ENCODE assay signal across 27 cellular contexts in the genomic region with DNA sequence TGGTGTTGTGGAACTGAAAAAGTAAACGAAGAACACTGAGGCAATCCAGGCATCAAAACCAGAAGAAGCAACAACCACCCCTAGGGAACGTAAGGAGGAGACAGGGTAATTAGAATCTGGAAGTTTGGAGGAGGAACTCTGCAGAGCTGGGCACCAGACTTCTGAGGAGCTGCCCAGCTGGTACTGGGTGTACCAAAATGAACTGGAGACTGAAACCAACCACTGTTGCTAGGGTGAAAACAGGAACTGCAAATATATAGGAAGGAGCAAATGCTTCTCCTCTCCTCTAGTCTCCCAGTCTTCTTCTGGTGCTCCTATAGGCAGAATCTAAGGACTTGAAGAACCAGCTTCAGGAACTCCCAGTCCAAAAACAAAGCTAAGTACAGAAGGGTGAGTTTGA.
"Had no signal": no experiment of that assay in that cellular context is flagged by ENCODE, and none has a peak within 500 bp of the region (broad histone marks: within the 10 kb centered on the region; RNA-seq: fewer than 3 reads in every experiment).

No MANE protein-coding gene starts in this region.

- H3K4me3 Mint-ChIP-seq: activated B cell treated with CpG ODN at 0.5 μM for 24 hours; activated CD4-positive, alpha-beta T cell treated with anti-CD3 and anti-CD28 coated beads, Interleukin-2, amount 10 ng/mL, durations not matched to agents 24 days and 14 days; activated CD8-positive, alpha-beta memory T cell treated with anti-CD3 and anti-CD28 coated beads, Interleukin-2, amount 10 ng/mL, durations not matched to agents 7 days and 5 days; activated naive CD8-positive, alpha-beta T cell treated with anti-CD3 and anti-CD28 coated beads, Interleukin-2, amount 50 U/mL, for 24 hours; activated T-cell treated with anti-CD3 and anti-CD28 coated beads, Interleukin-2, amount 50 U/mL, for 4 hours; central memory CD8-positive, alpha-beta T cell; T-helper 17 cell had no signal

- H3K4me3 ChIP-seq: ascending aorta, body of pancreas, Peyer's patch, SJSA1 had no signal

- H3K9me3 ChIP-seq: ascending aorta, body of pancreas, Peyer's patch, SJSA1 had no signal

- H3K4me1 ChIP-seq: ascending aorta, body of pancreas, Peyer's patch, SJSA1 had no signal

- H3K9me3 Mint-ChIP-seq: activated CD4-positive, alpha-beta T cell treated with anti-CD3 and anti-CD28 coated beads, Interleukin-2, amount 10 ng/mL, durations not matched to agents 24 days and 14 days had no signal

- H3K4me1 Mint-ChIP-seq: activated B cell treated with CpG ODN at 0.5 μM for 24 hours; activated CD4-positive, alpha-beta T cell treated with anti-CD3 and anti-CD28 coated beads, Interleukin-2, amount 10 ng/mL, durations not matched to agents 24 days and 14 days; activated CD8-positive, alpha-beta memory T cell treated with anti-CD3 and anti-CD28 coated beads, Interleukin-2, amount 10 ng/mL, durations not matched to agents 7 days and 5 days; activated naive CD8-positive, alpha-beta T cell treated with anti-CD3 and anti-CD28 coated beads, Interleukin-2, amount 50 U/mL, for 24 hours; central memory CD8-positive, alpha-beta T cell; T-helper 17 cell had no signal

- H3K27me3 ChIP-seq: ascending aorta, body of pancreas, Peyer's patch, SJSA1 had no signal

- H3K27me3 Mint-ChIP-seq: activated B cell treated with CpG ODN at 0.5 μM for 24 hours; activated CD4-positive, alpha-beta T cell treated with anti-CD3 and anti-CD28 coated beads, Interleukin-2, amount 10 ng/mL, durations not matched to agents 24 days and 14 days; activated CD8-positive, alpha-beta memory T cell treated with anti-CD3 and anti-CD28 coated beads, Interleukin-2, amount 10 ng/mL, durations not matched to agents 7 days and 5 days; activated naive CD8-positive, alpha-beta T cell treated with anti-CD3 and anti-CD28 coated beads, Interleukin-2, amount 50 U/mL, for 24 hours; central memory CD8-positive, alpha-beta T cell; T-helper 17 cell had no signal

- H3K36me3 Mint-ChIP-seq: activated CD8-positive, alpha-beta memory T cell treated with anti-CD3 and anti-CD28 coated beads, Interleukin-2, amount 10 ng/mL, durations not matched to agents 7 days and 5 days had no signal

- H3K27ac Mint-ChIP-seq: activated B cell treated with CpG ODN at 0.5 μM for 24 hours; activated CD4-positive, alpha-beta T cell treated with anti-CD3 and anti-CD28 coated beads, Interleukin-2, amount 10 ng/mL, durations not matched to agents 24 days and 14 days; activated CD8-positive, alpha-beta memory T cell treated with anti-CD3 and anti-CD28 coated beads, Interleukin-2, amount 10 ng/mL, durations not matched to agents 7 days and 5 days; activated naive CD4-positive, alpha-beta T cell treated with anti-CD3 and anti-CD28 coated beads, Interleukin-2, amount 50 U/mL, for 72 hours; activated naive CD8-positive, alpha-beta T cell treated with anti-CD3 and anti-CD28 coated beads, Interleukin-2, amount 50 U/mL, for 24 hours; T-helper 17 cell had no signal

- H3K27ac ChIP-seq: ascending aorta, body of pancreas, Peyer's patch, SJSA1 had no signal

- DNase-seq: activated B cell treated with CpG ODN at 0.5 μM for 24 hours; activated CD4-positive, alpha-beta T cell treated with anti-CD3 and anti-CD28 coated beads for 1 hour; activated CD4-positive, alpha-beta T cell treated with anti-CD3 and anti-CD28 coated beads, Interleukin-2, amount 10 ng/mL, durations not matched to agents 24 days and 14 days; activated CD4-positive, alpha-beta T cell treated with anti-CD3 and anti-CD28 coated beads, Interleukin-2, amount 50 U/mL, for 48 hours; activated CD8-positive, alpha-beta memory T cell treated with anti-CD3 and anti-CD28 coated beads, Interleukin-2, amount 10 ng/mL, durations not matched to agents 7 days and 5 days; activated effector memory CD4-positive, alpha-beta T cell treated with anti-CD3 and anti-CD28 coated beads, Interleukin-2, amount 50 U/mL, for 16 hours; activated naive CD4-positive, alpha-beta T cell treated with Interleukin-2 at 50 U/mL for 16 hours; activated naive CD8-positive, alpha-beta T cell treated with anti-CD3 and anti-CD28 coated beads, Interleukin-2, amount 50 U/mL, for 24 hours; activated T-cell treated with anti-CD3 and anti-CD28 coated beads, Interleukin-2, amount 50 U/mL, for 4 hours; amniotic stem cell; body of pancreas; NCI-H1048; NCI-H1417 treated with DMSO at 0.1 percent for 48 hours; NCI-H1694; NCI-H2029 treated with DMSO at 0.1 percent for 48 hours; NCI-H345; NCI-H510A; NCI-H526 treated with DMSO at 0.1 percent for 48 hours; Peyer's patch; SHP77; T-helper 17 cell; T-helper 9 cell had no signal

- H3K36me3 ChIP-seq: ascending aorta, Peyer's patch, SJSA1 had no signal

- ATAC-seq: activated CD8-positive, alpha-beta memory T cell treated with anti-CD3 and anti-CD28 coated beads, Interleukin-2, amount 10 ng/mL, durations not matched to agents 7 days and 5 days; activated naive CD4-positive, alpha-beta T cell treated with anti-CD3 and anti-CD28 coated beads, Interleukin-2, amount 50 U/mL, for 72 hours; activated naive CD8-positive, alpha-beta T cell treated with anti-CD3 and anti-CD28 coated beads, Interleukin-2, amount 50 U/mL, for 24 hours; activated T-cell treated with anti-CD3 and anti-CD28 coated beads, Interleukin-2, amount 50 U/mL, for 4 hours; body of pancreas; SK-N-SH treated with all-trans-retinoic acid at 6 μM for 48 hours; T-helper 17 cell had no signal
